In genomic region chr16:57472665-57473060, GRCh38 we compare ENCODE assay signal across 11 cellular contexts. TPM values are rescaled to one million over a fixed set of nuclear protein-coding genes. Genes with fewer than 3 reads are reported as not detected.
DNase-seq lines count a peak whose midpoint lies in the region; ATAC-seq and TF ChIP-seq lines count a peak whose summit lies in the region.
"Had no signal": no experiment of that assay in that cellular context is flagged by ENCODE, and none has a peak within 500 bp of the region (broad histone marks: within the 10 kb centered on the region; RNA-seq: fewer than 3 reads in every experiment).

No MANE protein-coding gene starts in this region.

- peaks cover 15% of the 10 kb centered on the region for H3K4me1 Mint-ChIP-seq in activated CD8-positive, alpha-beta memory T cell treated with anti-CD3 and anti-CD28 coated beads, Interleukin-2, amount 10 ng/mL, durations not matched to agents 7 days and 5 days

- H3K4me3 Mint-ChIP-seq in activated CD8-positive, alpha-beta memory T cell treated with anti-CD3 and anti-CD28 coated beads, Interleukin-2, amount 10 ng/mL, durations not matched to agents 7 days and 5 days, result no peak overlapping the region

- H3K27me3 ChIP-seq in iPS-15b (ENCODE audit: control insufficient read depth, insufficient read depth, low read length) (no peaks in the 10 kb centered on the region), stomach (no peaks in the 10 kb centered on the region)

- intact Hi-C loops in stomach (cut with DNase I; ENCODE audit: low total_unique reads), result no loop called here

- H3K9me3 ChIP-seq in iPS-15b (ENCODE audit: control insufficient read depth, insufficient read depth, low read length) (no peaks in the 10 kb centered on the region), stomach (no peaks in the 10 kb centered on the region)

- H3K27ac Mint-ChIP-seq in activated CD8-positive, alpha-beta memory T cell treated with anti-CD3 and anti-CD28 coated beads, Interleukin-2, amount 10 ng/mL, durations not matched to agents 7 days and 5 days, result peak overlapping the region; percentile 28

- no peaks in the 10 kb centered on the region for H3K27me3 Mint-ChIP-seq in activated CD8-positive, alpha-beta memory T cell treated with anti-CD3 and anti-CD28 coated beads, Interleukin-2, amount 10 ng/mL, durations not matched to agents 7 days and 5 days

- peak overlapping the region; percentile 37 for H3K9ac ChIP-seq in iPS-15b (ENCODE audit: low read depth, low read length)

- peak overlapping the region; percentile 37 to 73 (median 67) for H3K27ac ChIP-seq in stomach

- H3K4me3 ChIP-seq in iPS-15b (ENCODE audit: low read depth, low read length) (no peak overlapping the region), stomach (no peak overlapping the region)

- WGBS in stomach, 5 donors, result 42 to 60% (median 50%) methylated on average over 4 of the region's 4 CpGs

- no peak for TF ChIP-seq EP300 in stomach (IDR thresholded peaks at IDR 0.05)

- no peak for ATAC-seq in activated CD8-positive, alpha-beta memory T cell treated with anti-CD3 and anti-CD28 coated beads, Interleukin-2, amount 10 ng/mL, durations not matched to agents 7 days and 5 days
- ATAC-seq in HG03135 (IDR thresholded peaks at IDR 0.05; ENCODE audit: unreplicated experiment), result no peak
- ATAC-seq in GM18858 (IDR thresholded peaks at IDR 0.05; ENCODE audit: unreplicated experiment), result no peak

- DNase-seq in activated CD8-positive, alpha-beta memory T cell treated with anti-CD3 and anti-CD28 coated beads, Interleukin-2, amount 10 ng/mL, durations not matched to agents 7 days and 5 days, result no peak
- no peak for DNase-seq in activated CD8-positive, alpha-beta memory T cell treated with anti-CD3 and anti-CD28 coated beads, Interleukin-2, amount 50 U/mL, for 4 hours
- DNase-seq in NCI-H69 (lab: John Stamatoyannopoulos, UW) (peak; percentile 53), stomach (no peak), NCI-H524 treated with DMSO at 0.1 percent for 48 hours (lab: John Stamatoyannopoulos, UW) (no peak)
- DNase-seq: NCI-H187 treated with DMSO at 0.1 percent for 48 hours; stimulated activated CD4-positive, alpha-beta T cell treated with anti-CD3 and anti-CD28 coated beads, Interleukin-4, amount 100 ng/mL, for 1 hour; stimulated activated naive CD4-positive, alpha-beta T cell treated with Interleukin-2 at 50 U/mL for 16 hours had no signal

- H3K4me1 ChIP-seq in iPS-15b (ENCODE audit: control insufficient read depth, insufficient read depth, low read length) (peaks cover 36% of the 10 kb centered on the region), stomach (peaks cover 28 to 63% (median 57%) of the 10 kb centered on the region in 4 donors)

- TF ChIP-seq POLR2A in stomach (IDR thresholded peaks at IDR 0.05), result no peak

- no peak for TF ChIP-seq CTCF in stomach (IDR thresholded peaks at IDR 0.05)

- CTCF ChIA-PET in activated CD8-positive, alpha-beta memory T cell treated with anti-CD3 and anti-CD28 coated beads, Interleukin-2, amount 10 ng/mL, durations not matched to agents 7 days and 5 days (lab: Charles Lee), result interaction anchor here (1.3 to 2.8 kb wide), 3 partner anchors 10 to 47 kb away, joined by 3 to 10 read pairs (median 5); partner anchors contain the start of gene POLR2C

- H3K36me3 ChIP-seq in iPS-15b (ENCODE audit: control insufficient read depth, insufficient read depth, low read length) (peaks cover 26% of the 10 kb centered on the region), stomach (peaks cover 53 to 79% (median 78%) of the 10 kb centered on the region in 4 donors)

- peaks cover 17% of the 10 kb centered on the region for H3K36me3 Mint-ChIP-seq in activated CD8-positive, alpha-beta memory T cell treated with anti-CD3 and anti-CD28 coated beads, Interleukin-2, amount 10 ng/mL, durations not matched to agents 7 days and 5 days

- no peaks in the 10 kb centered on the region for H3K9me3 Mint-ChIP-seq in activated CD8-positive, alpha-beta memory T cell treated with anti-CD3 and anti-CD28 coated beads, Interleukin-2, amount 10 ng/mL, durations not matched to agents 7 days and 5 days (ENCODE audit: low read depth)

RNA-seq across cellular contexts. Expression of gene POLR2C, which starts 10.2 kb away (rescaled TPM):
- total RNA-seq in activated CD8-positive, alpha-beta memory T cell treated with anti-CD3 and anti-CD28 coated beads, Interleukin-2, amount 10 ng/mL, durations not matched to agents 7 days and 5 days, result 10 to 100 TPM; 48.6 to 61.7 TPM
- 100 to 1,000 TPM in 2 of 5 donors, 10 to 100 TPM in 3; 60.0 to 162 (median 84.4) TPM for total RNA-seq in stomach
- 10 to 100 TPM; 31.8 to 56.1 (median 48.9) TPM for polyA plus RNA-seq in stomach

RNA-seq across cellular contexts. Expression of gene DOK4, which starts 13.6 kb away (rescaled TPM):
- total RNA-seq in activated CD8-positive, alpha-beta memory T cell treated with anti-CD3 and anti-CD28 coated beads, Interleukin-2, amount 10 ng/mL, durations not matched to agents 7 days and 5 days, result 1 to 10 TPM; 3.4 to 4.7 TPM
- 10 to 100 TPM; 11.2 to 51.0 (median 23.9) TPM for total RNA-seq in stomach
- polyA plus RNA-seq in stomach, result 10 to 100 TPM; 21.5 to 55.9 (median 44.6) TPM

RNA-seq across cellular contexts. Expression of gene COQ9, which starts 25.4 kb away (rescaled TPM):
- total RNA-seq in activated CD8-positive, alpha-beta memory T cell treated with anti-CD3 and anti-CD28 coated beads, Interleukin-2, amount 10 ng/mL, durations not matched to agents 7 days and 5 days, result 10 to 100 TPM; 36.8 to 43.1 TPM
- 100 to 1,000 TPM in 1 of 5 donors, 10 to 100 TPM in 4; 40.6 to 108 (median 58.9) TPM for total RNA-seq in stomach
- polyA plus RNA-seq in stomach, result 10 to 100 TPM; 56.4 to 79.3 (median 74.5) TPM

RNA-seq across cellular contexts. Expression of gene CIAPIN1, which starts 25.5 kb away (rescaled TPM):
- 10 to 100 TPM; 46.5 to 62.5 TPM for total RNA-seq in activated CD8-positive, alpha-beta memory T cell treated with anti-CD3 and anti-CD28 coated beads, Interleukin-2, amount 10 ng/mL, durations not matched to agents 7 days and 5 days
- total RNA-seq in stomach, result 100 to 1,000 TPM in 1 of 5 donors, 10 to 100 TPM in 4; 14.0 to 146 (median 37.7) TPM
- 10 to 100 TPM; 18.6 to 35.9 (median 29.6) TPM for polyA plus RNA-seq in stomach
